ENCODE assay signal across 8 cellular contexts in the genomic region with DNA sequence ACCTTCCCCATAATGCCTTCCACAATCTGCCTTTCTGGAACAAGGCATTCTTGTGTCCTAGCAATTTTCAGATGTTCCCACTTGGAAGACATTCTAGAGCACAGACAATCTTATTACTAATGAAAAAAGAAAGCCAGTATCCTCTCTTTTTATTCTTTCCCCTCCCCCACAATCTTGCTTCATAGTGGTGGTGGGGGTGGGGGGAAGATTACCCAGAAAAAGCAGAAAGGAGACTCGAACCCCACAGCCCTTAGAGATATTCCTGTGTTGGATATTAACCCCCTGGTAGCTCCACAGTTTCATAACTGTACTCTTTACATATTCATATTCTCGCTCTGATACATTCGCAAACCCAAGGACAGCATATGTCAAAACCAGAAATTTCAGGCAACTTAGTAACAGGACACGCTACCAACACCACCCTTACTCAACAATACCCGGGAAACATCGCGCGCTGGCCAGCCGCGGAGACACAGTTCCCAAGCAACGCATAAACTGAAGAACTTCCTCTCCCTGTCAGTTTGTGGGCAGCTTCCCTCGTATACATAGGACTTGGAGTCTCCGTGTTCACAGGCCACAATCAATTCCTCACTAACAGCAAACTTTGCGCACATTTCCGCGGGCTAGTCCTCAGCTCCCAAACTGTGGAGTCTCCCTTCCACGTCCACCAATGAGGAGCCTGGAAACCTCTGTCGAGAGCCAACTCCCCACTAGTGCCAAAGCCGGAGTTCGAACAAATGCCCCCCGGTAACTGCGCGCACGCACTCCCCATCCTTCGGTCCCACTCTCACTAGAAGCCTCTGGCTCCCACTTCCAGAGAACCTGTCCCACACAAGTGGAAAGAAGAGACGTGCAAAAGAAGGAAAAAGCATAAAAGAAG. TPM values are rescaled to one million over a fixed set of nuclear protein-coding genes. Genes with fewer than 3 reads are reported as not detected.
DNase-seq lines count a peak whose midpoint lies in the region; ATAC-seq, FAIRE-seq and TF ChIP-seq lines count a peak whose summit lies in the region.

No MANE protein-coding gene starts in this region.

- WGBS in smooth muscle cell (ENCODE audit: low lambda C conversion rate): 4% methylated on average over 26 of the region's 26 CpGs

- no peak for FAIRE-seq in kidney (lab: Jason Lieb, UNC)

- intact Hi-C loops in kidney (cut with DNase I): no loop called here

- peak overlapping the region; percentile 91 for H3K4me2 ChIP-seq in smooth muscle cell

- H2AFZ ChIP-seq in smooth muscle cell (ENCODE audit: low read depth): peak overlapping the region; percentile 86

- H3K27me3 ChIP-seq in HUES48 (ENCODE audit: control insufficient read depth, insufficient read depth, low read length) (peaks cover 72% of the 10 kb centered on the region), smooth muscle cell (ENCODE audit: low read depth) (peaks cover 47% of the 10 kb centered on the region)

- no peaks in the 10 kb centered on the region for H3K9me3 ChIP-seq in HUES48 (ENCODE audit: control insufficient read depth, insufficient read depth, low read length)
- no peaks in the 10 kb centered on the region for H3K9me3 ChIP-seq in kidney (ENCODE audit: control insufficient read depth in 1 of 2, low read length in 2 of 2)
- no peaks in the 10 kb centered on the region for H3K9me3 ChIP-seq in smooth muscle cell (replicated peaks; ENCODE audit: low read depth)

- TF ChIP-seq CTCF in kidney (IDR thresholded peaks at IDR 0.05; ENCODE audit: borderline replicate concordance, extremely low read depth, insufficient read depth): no peak
- no peak for TF ChIP-seq CTCF in smooth muscle cell (IDR thresholded peaks at IDR 0.05; ENCODE audit: borderline replicate concordance, insufficient read depth, poor library complexity, severe bottlenecking)

- peak; percentile 41 to 53 for DNase-seq in NCI-H2081 (lab: John Stamatoyannopoulos, UW)
- no peak for DNase-seq in NCI-H2081 treated with DMSO at 0.1 percent for 48 hours (lab: John Stamatoyannopoulos, UW)
- DNase-seq in cerebellum (ENCODE audit: low spot score): peak; percentile 64
- DNase-seq in kidney: peak; percentile 87
- no peak for DNase-seq in smooth muscle cell (lab: John Stamatoyannopoulos, UW; ENCODE audit: unreplicated experiment)
- no peak for DNase-seq in globus pallidus (ENCODE audit: low spot score)

- peak overlapping the region; percentile 60 for H3K4me3 ChIP-seq in HUES48 (ENCODE audit: low read depth, low read length)
- H3K4me3 ChIP-seq in kidney (ENCODE audit: low read length in 2 of 2): peak overlapping the region; percentile 74 to 80
- H3K4me3 ChIP-seq in smooth muscle cell: peak overlapping the region; percentile 76

- peaks cover 9% of the 10 kb centered on the region for H3F3A ChIP-seq in smooth muscle cell (ENCODE audit: low read depth)

- H3K79me2 ChIP-seq in smooth muscle cell (ENCODE audit: low read depth): no peaks in the 10 kb centered on the region

- no peak overlapping the region for H3K9ac ChIP-seq in HUES48 (ENCODE audit: low read depth, low read length)
- peak overlapping the region; percentile 74 to 77 for H3K9ac ChIP-seq in kidney (ENCODE audit: low read length in 2 of 2)
- peak overlapping the region; percentile 92 for H3K9ac ChIP-seq in smooth muscle cell (ENCODE audit: low read depth)

- no peaks in the 10 kb centered on the region for H3K36me3 ChIP-seq in HUES48 (ENCODE audit: control insufficient read depth, insufficient read depth, low read length)
- no peaks in the 10 kb centered on the region for H3K36me3 ChIP-seq in kidney (ENCODE audit: control insufficient read depth in 1 of 2, insufficient read depth in 2 of 2, low read length in 2 of 2)
- H3K36me3 ChIP-seq in smooth muscle cell (ENCODE audit: low read depth): no peaks in the 10 kb centered on the region

- peaks cover 42% of the 10 kb centered on the region for H3K4me1 ChIP-seq in HUES48 (ENCODE audit: control insufficient read depth, insufficient read depth, low read length)
- H3K4me1 ChIP-seq in kidney (ENCODE audit: control insufficient read depth in 1 of 2, insufficient read depth in 1 of 2, low read depth in 1 of 2, low read length in 2 of 2): peaks cover 4 to 8% of the 10 kb centered on the region in 2 donors
- peaks cover 13% of the 10 kb centered on the region for H3K4me1 ChIP-seq in smooth muscle cell (ENCODE audit: low read depth)

- ATAC-seq in SK-N-SH treated with all-trans-retinoic acid at 6 μM for 48 hours: peak; percentile 8

- H4K20me1 ChIP-seq in smooth muscle cell (ENCODE audit: low read depth): peaks cover 13% of the 10 kb centered on the region

- H3K27ac ChIP-seq in HUES48 (ENCODE audit: low read depth, low read length) (peak overlapping the region; percentile 66), kidney (ENCODE audit: low read depth in 2 of 2, low read length in 2 of 2) (peak overlapping the region; percentile 87 to 95), smooth muscle cell (ENCODE audit: low read depth) (peak overlapping the region; percentile 93)

TF ChIP-seq in SK-N-SH treated with all-trans-retinoic acid at 6 μM for 48 hours, 23 proteins besides CTCF, POLR2A, EP300 and RAD21:
- TF ChIP-seq BACH2 (CRISPR knock-in tag; IDR thresholded peaks at IDR 0.05; ENCODE audit: borderline replicate concordance) (no peak), GLIS3 (CRISPR knock-in tag; IDR thresholded peaks at IDR 0.05) (no peak), ZNF565 (CRISPR knock-in tag; conservative IDR thresholded peaks at IDR 0.05; ENCODE audit: low read depth) (no peak), ZFP30 (CRISPR knock-in tag; IDR thresholded peaks at IDR 0.05) (no peak), ZNF70 (CRISPR knock-in tag; IDR thresholded peaks at IDR 0.05) (no peak), OSR1 (CRISPR knock-in tag; IDR thresholded peaks at IDR 0.05) (no peak), ESRRG (CRISPR knock-in tag; IDR thresholded peaks at IDR 0.05) (no peak)
- TF ChIP-seq, protein P1, sequence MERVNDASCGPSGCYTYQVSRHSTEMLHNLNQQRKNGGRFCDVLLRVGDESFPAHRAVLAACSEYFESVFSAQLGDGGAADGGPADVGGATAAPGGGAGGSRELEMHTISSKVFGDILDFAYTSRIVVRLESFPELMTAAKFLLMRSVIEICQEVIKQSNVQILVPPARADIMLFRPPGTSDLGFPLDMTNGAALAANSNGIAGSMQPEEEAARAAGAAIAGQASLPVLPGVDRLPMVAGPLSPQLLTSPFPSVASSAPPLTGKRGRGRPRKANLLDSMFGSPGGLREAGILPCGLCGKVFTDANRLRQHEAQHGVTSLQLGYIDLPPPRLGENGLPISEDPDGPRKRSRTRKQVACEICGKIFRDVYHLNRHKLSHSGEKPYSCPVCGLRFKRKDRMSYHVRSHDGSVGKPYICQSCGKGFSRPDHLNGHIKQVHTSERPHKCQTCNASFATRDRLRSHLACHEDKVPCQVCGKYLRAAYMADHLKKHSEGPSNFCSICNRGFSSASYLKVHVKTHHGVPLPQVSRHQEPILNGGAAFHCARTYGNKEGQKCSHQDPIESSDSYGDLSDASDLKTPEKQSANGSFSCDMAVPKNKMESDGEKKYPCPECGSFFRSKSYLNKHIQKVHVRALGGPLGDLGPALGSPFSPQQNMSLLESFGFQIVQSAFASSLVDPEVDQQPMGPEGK (CRISPR knock-in tag; IDR thresholded peaks at IDR 0.05; ENCODE audit: borderline replicate concordance): no peak
- TF ChIP-seq, protein P2, sequence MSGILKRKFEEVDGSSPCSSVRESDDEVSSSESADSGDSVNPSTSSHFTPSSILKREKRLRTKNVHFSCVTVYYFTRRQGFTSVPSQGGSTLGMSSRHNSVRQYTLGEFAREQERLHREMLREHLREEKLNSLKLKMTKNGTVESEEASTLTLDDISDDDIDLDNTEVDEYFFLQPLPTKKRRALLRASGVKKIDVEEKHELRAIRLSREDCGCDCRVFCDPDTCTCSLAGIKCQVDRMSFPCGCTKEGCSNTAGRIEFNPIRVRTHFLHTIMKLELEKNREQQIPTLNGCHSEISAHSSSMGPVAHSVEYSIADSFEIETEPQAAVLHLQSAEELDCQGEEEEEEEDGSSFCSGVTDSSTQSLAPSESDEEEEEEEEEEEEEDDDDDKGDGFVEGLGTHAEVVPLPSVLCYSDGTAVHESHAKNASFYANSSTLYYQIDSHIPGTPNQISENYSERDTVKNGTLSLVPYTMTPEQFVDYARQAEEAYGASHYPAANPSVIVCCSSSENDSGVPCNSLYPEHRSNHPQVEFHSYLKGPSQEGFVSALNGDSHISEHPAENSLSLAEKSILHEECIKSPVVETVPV (CRISPR knock-in tag; IDR thresholded peaks at IDR 0.05): no peak
- TF ChIP-seq, protein P3, sequence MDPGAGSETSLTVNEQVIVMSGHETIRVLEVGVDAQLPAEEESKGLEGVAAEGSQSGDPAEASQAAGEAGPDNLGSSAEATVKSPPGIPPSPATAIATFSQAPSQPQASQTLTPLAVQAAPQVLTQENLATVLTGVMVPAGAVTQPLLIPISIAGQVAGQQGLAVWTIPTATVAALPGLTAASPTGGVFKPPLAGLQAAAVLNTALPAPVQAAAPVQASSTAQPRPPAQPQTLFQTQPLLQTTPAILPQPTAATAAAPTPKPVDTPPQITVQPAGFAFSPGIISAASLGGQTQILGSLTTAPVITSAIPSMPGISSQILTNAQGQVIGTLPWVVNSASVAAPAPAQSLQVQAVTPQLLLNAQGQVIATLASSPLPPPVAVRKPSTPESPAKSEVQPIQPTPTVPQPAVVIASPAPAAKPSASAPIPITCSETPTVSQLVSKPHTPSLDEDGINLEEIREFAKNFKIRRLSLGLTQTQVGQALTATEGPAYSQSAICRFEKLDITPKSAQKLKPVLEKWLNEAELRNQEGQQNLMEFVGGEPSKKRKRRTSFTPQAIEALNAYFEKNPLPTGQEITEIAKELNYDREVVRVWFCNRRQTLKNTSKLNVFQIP (CRISPR knock-in tag; IDR thresholded peaks at IDR 0.05; ENCODE audit: borderline replicate concordance, low read depth): no peak

RNA-seq across cellular contexts. Expression of a gene that starts 0.7 kb away (rescaled TPM):
- 0.45 TPM for total RNA-seq in cerebellum
- total RNA-seq in kidney: 2.4 TPM
- polyA plus RNA-seq in kidney (ENCODE audit: insufficient read depth, low read depth, low replicate concordance): 3.1 TPM
- 6.7 and 12.3 TPM in 2 replicates for total RNA-seq in smooth muscle cell
- 14.1 and 14.5 TPM in 2 replicates for polyA plus RNA-seq in smooth muscle cell

Comparison
In these comparisons a context has a peak if more than half of its experiments do, and no peak if none do; other contexts are left out.
1. DNase-seq: peak in NCI-H2081 (2 of 2), cerebellum (single experiment) and kidney (single experiment); none in NCI-H2081 treated with DMSO at 0.1 percent for 48 hours (single experiment), smooth muscle cell (single experiment) and globus pallidus (single experiment).
2. Peak in every context shown above with its lines, with median percentiles within 50 percentile points of each other: H3K27ac ChIP-seq and H3K4me3 ChIP-seq.